ENCODE assay signal across 8 cellular contexts in genomic region chr6:153024401-153025017, GRCh38. TPM values are rescaled to one million over a fixed set of nuclear protein-coding genes. Genes with fewer than 3 reads are reported as not detected.
DNase-seq lines count a peak whose midpoint lies in the region; ATAC-seq and TF ChIP-seq lines count a peak whose summit lies in the region.

No MANE protein-coding gene starts in this region.

- intact Hi-C loops in ascending aorta (cut with DNase I) (loop anchor here (1.0 to 5.0 kb wide), 3 partner anchors 42 to 277 kb away; partner anchors contain the start of gene FBXO5), right cardiac atrium (cut with DNase I) (loop anchor here in 3 of 4 donors (5.0 to 10.0 kb wide), 3 partner anchors 70 to 162 kb away; no protein-coding TSS in a partner anchor), sigmoid colon (cut with DNase I) (loop anchor here (2.0 kb wide), 1 partner anchor 160 kb away; no protein-coding TSS in a partner anchor)

- WGBS in right cardiac atrium: 4% methylated on average over 4 of the region's 4 CpGs
- WGBS in sigmoid colon, 2 donors: 3 to 4% methylated on average over 4 of the region's 4 CpGs

- H3K27ac ChIP-seq in 22Rv1 (no peak overlapping the region), ascending aorta (no peak overlapping the region), right cardiac atrium (ENCODE audit: low read length) (no peak overlapping the region), sigmoid colon (no peak overlapping the region)

- H3K9me3 ChIP-seq in ascending aorta (no peaks in the 10 kb centered on the region), right cardiac atrium (ENCODE audit: control insufficient read depth, low read length) (no peaks in the 10 kb centered on the region), sigmoid colon (no peaks in the 10 kb centered on the region)

- no peak for TF ChIP-seq EP300 in sigmoid colon (IDR thresholded peaks at IDR 0.05)

- TF ChIP-seq CTCF in 22Rv1 (IDR thresholded peaks at IDR 0.05) (peak; percentile 85), GM12873 (IDR thresholded peaks at IDR 0.05; ENCODE audit: insufficient read depth, low read depth, low read length, missing control alignments) (peak; percentile 78), LNCAP (IDR thresholded peaks at IDR 0.05) (peak; percentile 85), ascending aorta (IDR thresholded peaks at IDR 0.05) (peak; percentile 50 to 78 (median 69)), sigmoid colon (IDR thresholded peaks at IDR 0.05) (peak in 3 of 4 experiments; percentile 53 to 74 (median 55))

- H3K4me1 ChIP-seq in ascending aorta (no peaks in the 10 kb centered on the region), right cardiac atrium (ENCODE audit: control insufficient read depth, insufficient read depth, low read length) (no peaks in the 10 kb centered on the region), sigmoid colon (no peaks in the 10 kb centered on the region)

- H3K27me3 ChIP-seq in ascending aorta: no peaks in the 10 kb centered on the region
- no peaks in the 10 kb centered on the region for H3K27me3 ChIP-seq in right cardiac atrium (ENCODE audit: control insufficient read depth, insufficient read depth)
- H3K27me3 ChIP-seq in sigmoid colon: no peaks in the 10 kb centered on the region

- H3K4me3 ChIP-seq in ascending aorta (no peak overlapping the region), right cardiac atrium (ENCODE audit: low read length) (no peak overlapping the region), sigmoid colon (no peak overlapping the region)

- CTCF ChIA-PET in HEK293T (lab: Yijun Ruan, JAX): interaction anchor here (0.7 to 1.4 kb wide), 3 partner anchors 70 to 121 kb away, joined by 3 to 4 read pairs (median 3); no protein-coding TSS in a partner anchor

- ATAC-seq in right cardiac atrium: peak; percentile 75 to 87

- DNase-seq in HEK293T (ENCODE audit: extremely low spot score) (peak; percentile 70), SK-N-DZ (ENCODE audit: low spot score) (peak; percentile 47), ascending aorta (ENCODE audit: low spot score in 2 of 2) (no peak), right cardiac atrium (no peak), sigmoid colon (no peak)

- H3K36me3 ChIP-seq in ascending aorta (no peaks in the 10 kb centered on the region), sigmoid colon (no peaks in the 10 kb centered on the region)

- POLR2A ChIA-PET in HEK293T (lab: Yijun Ruan, JAX): no interaction called here

- TF ChIP-seq POLR2A in sigmoid colon (IDR thresholded peaks at IDR 0.05): no peak

TF ChIP-seq in HEK293T, 16 proteins besides CTCF, POLR2A, EP300 and RAD21:
- no peak for TF ChIP-seq FOXM1 (IDR thresholded peaks at IDR 0.05; ENCODE audit: borderline replicate concordance)
- TF ChIP-seq ZNF384 (IDR thresholded peaks at IDR 0.05): no peak
- TF ChIP-seq CTBP1 (IDR thresholded peaks at IDR 0.05; ENCODE audit: borderline replicate concordance): no peak
- TF ChIP-seq LEF1 (IDR thresholded peaks at IDR 0.05; ENCODE audit: borderline replicate concordance): no peak
- peak; percentile 36; the same call in 1 of the 2 replicates for TF ChIP-seq PKNOX1 (IDR thresholded peaks at IDR 0.05)
TF ChIP-seq in HEK293T: peak in this region for 1.

RNA-seq across cellular contexts. Expression of gene MTRF1L, which starts 22.0 kb away (rescaled TPM):
- polyA plus RNA-seq in SK-N-DZ (2014; cell fraction: cytosol; rRNA removed): 16.2 and 18.3 TPM in 2 replicates
- polyA plus RNA-seq in SK-N-DZ (2014; cell fraction: nucleus; rRNA removed): 16.7 and 24.8 TPM in 2 replicates
- total RNA-seq in ascending aorta: 105 TPM
- total RNA-seq in right cardiac atrium: 10 to 100 TPM; 27.3 to 44.4 (median 31.7) TPM
- 17.7 TPM for polyA plus RNA-seq in right cardiac atrium
- 10 to 100 TPM; 14.3 to 25.3 (median 18.5) TPM for total RNA-seq in sigmoid colon
- 10 to 100 TPM in 2 of 3 donors, 1 to 10 TPM in 1; 9.8 to 22.8 (median 19.9) TPM for polyA plus RNA-seq in sigmoid colon

RNA-seq across cellular contexts. Expression of gene FBXO5, which starts 41.7 kb away (rescaled TPM):
- 64.2 and 68.7 TPM in 2 replicates for polyA plus RNA-seq in SK-N-DZ (2014; cell fraction: cytosol; rRNA removed)
- 56.6 and 57.2 TPM in 2 replicates for polyA plus RNA-seq in SK-N-DZ (2014; cell fraction: nucleus; rRNA removed)
- total RNA-seq in ascending aorta: not detected
- 1 to 10 TPM; 1.9 to 3.5 (median 3.0) TPM for total RNA-seq in right cardiac atrium
- 1.0 TPM for polyA plus RNA-seq in right cardiac atrium
- total RNA-seq in sigmoid colon: 1 to 10 TPM; 1.9 to 6.4 (median 2.7) TPM
- polyA plus RNA-seq in sigmoid colon: 1 to 10 TPM; 1.8 to 5.4 (median 3.7) TPM

Comparison
In these comparisons a context has a peak if more than half of its experiments do, and no peak if none do; other contexts are left out.
1. DNase-seq: peak in HEK293T (single experiment) and SK-N-DZ (single experiment); none in ascending aorta (0 of 2), right cardiac atrium (0 of 3) and sigmoid colon (single experiment).
2. Peak in every context shown above with its lines, with median percentiles within 50 percentile points of each other: CTCF ChIP-seq.